Comparison of ENCODE assay signal across 3 cellular contexts in genomic region chr7:111727905-111728634, GRCh38.
TF ChIP-seq lines count a peak whose summit lies in the region.

No MANE protein-coding gene starts in this region.

TF ChIP-seq in GM23338, 12 proteins besides CTCF, POLR2A, EP300 and RAD21 (continues in another document):
- TF ChIP-seq ZNF462 (CRISPR knock-in tag; IDR thresholded peaks at IDR 0.05): no peak
- TF ChIP-seq ZNF114 (CRISPR knock-in tag; IDR thresholded peaks at IDR 0.05): no peak
- no peak for TF ChIP-seq EZH2 (IDR thresholded peaks at IDR 0.05; ENCODE audit: low read depth, unreplicated experiment)
- TF ChIP-seq JUNB (IDR thresholded peaks at IDR 0.05; ENCODE audit: unreplicated experiment): no peak
- TF ChIP-seq NANOG (IDR thresholded peaks at IDR 0.05; ENCODE audit: borderline replicate concordance): no peak
- TF ChIP-seq EZH2phosphoT487 (IDR thresholded peaks at IDR 0.05; ENCODE audit: unreplicated experiment): no peak

TF ChIP-seq in K562, 482 proteins besides CTCF, POLR2A, EP300 and RAD21:
- TF ChIP-seq CEBPG (CRISPR knock-in tag; IDR thresholded peaks at IDR 0.05) (no peak), CEBPG (tag; conservative IDR thresholded peaks at IDR 0.05 in 1 of 2, IDR thresholded peaks at IDR 0.05 in 1 of 2) (peak in 1 of 2 experiments; percentile 70; a peak in 2 of 4 replicates), ZNF212 (CRISPR knock-in tag; IDR thresholded peaks at IDR 0.05) (no peak), ZNF395 (CRISPR knock-in tag; IDR thresholded peaks at IDR 0.05) (no peak), CEBPB (tag; IDR thresholded peaks at IDR 0.05) (peak; percentile 72)
TF ChIP-seq in K562: peak in this region for 2.

TF ChIP-seq in SK-N-SH, 30 proteins besides CTCF, POLR2A, EP300 and RAD21 (continued from another document):
- no peak for TF ChIP-seq TEAD4 (IDR thresholded peaks at IDR 0.05; ENCODE audit: borderline replicate concordance, insufficient read depth)
- TF ChIP-seq NFIC (IDR thresholded peaks at IDR 0.05; ENCODE audit: borderline replicate concordance): no peak
- TF ChIP-seq FOXM1 (IDR thresholded peaks at IDR 0.05; ENCODE audit: low read depth): no peak
- TF ChIP-seq USF2 (IDR thresholded peaks at IDR 0.05; ENCODE audit: borderline replicate concordance, low read depth, low read length): no peak
- TF ChIP-seq PBX3 (IDR thresholded peaks at IDR 0.05): no peak
- no peak for TF ChIP-seq IRF3 (IDR thresholded peaks at IDR 0.05; ENCODE audit: low read depth, low read length)
- TF ChIP-seq JUND (IDR thresholded peaks at IDR 0.05): no peak
- no peak for TF ChIP-seq ELF1 (IDR thresholded peaks at IDR 0.05)
- TF ChIP-seq POLR2AphosphoS5 (IDR thresholded peaks at IDR 0.05; ENCODE audit: low read depth, low read length): no peak
- TF ChIP-seq FOXJ3 (CRISPR knock-in tag; IDR thresholded peaks at IDR 0.05): no peak
- no peak for TF ChIP-seq NRF1 (IDR thresholded peaks at IDR 0.05; ENCODE audit: low read depth, low read length)
- no peak for TF ChIP-seq USF1 (IDR thresholded peaks at IDR 0.05; ENCODE audit: borderline replicate concordance, low read depth)
- no peak for TF ChIP-seq MAX (IDR thresholded peaks at IDR 0.05; ENCODE audit: low read depth)
